Comparison of ENCODE assay signal across 21 cellular contexts in the genomic region with DNA sequence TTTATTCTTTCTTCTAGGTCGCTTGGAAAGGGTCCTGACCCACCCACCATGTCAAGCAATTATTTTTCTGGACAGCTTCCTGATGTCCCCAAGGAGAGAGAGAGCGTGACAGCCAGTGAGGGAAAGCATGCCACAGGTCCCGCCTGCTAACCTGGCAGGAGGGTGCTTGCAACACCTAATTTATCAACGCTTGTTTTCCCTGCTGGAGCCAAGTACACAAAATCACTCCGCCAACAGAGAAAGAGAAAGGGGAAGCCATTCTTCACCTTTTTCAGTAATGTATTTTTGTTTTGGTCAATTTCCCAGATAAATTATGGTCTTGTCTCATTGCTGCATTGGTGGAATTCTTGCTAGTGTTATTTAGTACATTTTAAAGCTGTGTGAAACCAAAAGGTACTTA.
A peak's percentile ranks its signal among the peaks of the same experiment; 100 is the strongest.
DNase-seq lines count a peak whose midpoint lies in the region; ATAC-seq and TF ChIP-seq lines count a peak whose summit lies in the region.
"Had no signal": no experiment of that assay in that cellular context is flagged by ENCODE, and none has a peak within 500 bp of the region (broad histone marks: within the 10 kb centered on the region; RNA-seq: fewer than 3 reads in every experiment).

No MANE protein-coding gene starts in this region.

- H3K27me3 ChIP-seq in PC-9 (ENCODE audit: insufficient read depth, low read depth): peaks cover 44% of the 10 kb centered on the region; the same call in 1 of the 2 replicates
- H3K27me3 ChIP-seq: left lung, SJCRH30 had no signal

- intact Hi-C loops in PC-9 (cut with micrococcal nuclease; ENCODE audit: unreplicated experiment): no loop called here

- H3K4me1 ChIP-seq in PC-9 (replicated peaks; ENCODE audit: insufficient read depth): peaks cover 24% of the 10 kb centered on the region
- H3K4me1 ChIP-seq: HAP-1, heart right ventricle, SJCRH30, suprapubic skin had no signal

- no peak overlapping the region for H2AFZ ChIP-seq in PC-9

- H3K79me2 ChIP-seq in PC-9 (ENCODE audit: low read depth): no peaks in the 10 kb centered on the region

- no peaks in the 10 kb centered on the region; the same call in 1 of the 2 replicates for H3K9me3 ChIP-seq in PC-9 (ENCODE audit: insufficient read depth, low read depth)
- H3K9me3 ChIP-seq: HAP-1, heart right ventricle, left lung, suprapubic skin had no signal

- CTCF ChIA-PET in PC-9 (lab: Charles Lee): no interaction called here

- no peak overlapping the region for H3K4me3 ChIP-seq in PC-9
- H3K4me3 ChIP-seq: HAP-1, heart right ventricle, left lung, SJCRH30, suprapubic skin had no signal

- H3K36me3 ChIP-seq in PC-9 (ENCODE audit: low read depth): no peaks in the 10 kb centered on the region
- H3K36me3 ChIP-seq: HAP-1, heart right ventricle, left lung, SJCRH30, suprapubic skin had no signal

- ATAC-seq in HG03039 (IDR thresholded peaks at IDR 0.05; ENCODE audit: unreplicated experiment): no peak
- ATAC-seq: activated CD8-positive, alpha-beta memory T cell treated with anti-CD3 and anti-CD28 coated beads, Interleukin-2, amount 10 ng/mL, durations not matched to agents 7 days and 5 days; activated T-helper 17 cell treated with anti-CD3 and anti-CD28 coated beads, Interleukin-2, amount 50 U/mL, for 72 hours; CD8-positive, alpha-beta T cell; heart right ventricle; left lung had no signal

- peak overlapping the region; percentile 88 for H3K27ac ChIP-seq in C4-2B
- peak overlapping the region; percentile 51; the same call in 1 of the 2 replicates for H3K27ac ChIP-seq in PC-9
- H3K27ac ChIP-seq: heart right ventricle, left lung, SJCRH30, suprapubic skin had no signal

- peaks cover 15% of the 10 kb centered on the region; the same call in 1 of the 2 replicates for H3F3A ChIP-seq in PC-9 (ENCODE audit: insufficient read depth, low read depth)

- BruUV-seq in PC-9 (replicated peaks; lab: Mats Ljungman, UMichigan): no TSS peak

- no peak for TF ChIP-seq CTCF in C4-2B (conservative IDR thresholded peaks at IDR 0.05)
- no peak for TF ChIP-seq CTCF in PC-9 (conservative IDR thresholded peaks at IDR 0.05)

- DNase-seq in NCI-H2029 (lab: John Stamatoyannopoulos, UW): peak; percentile 56
- DNase-seq in PC-9: peak; percentile 18 to 54
- DNase-seq in mucosa of gallbladder (ENCODE audit: low spot score): peak; percentile 38
- no peak for DNase-seq in NCI-H2171 (lab: John Stamatoyannopoulos, UW)
- DNase-seq in globus pallidus (ENCODE audit: low spot score): no peak
- DNase-seq: activated CD4-positive, alpha-beta T cell treated with anti-CD3 and anti-CD28 coated beads, Interleukin-2, amount 10 ng/mL, durations not matched to agents 24 days and 14 days; activated CD8-positive, alpha-beta memory T cell treated with anti-CD3 and anti-CD28 coated beads, Interleukin-2, amount 10 ng/mL, durations not matched to agents 7 days and 5 days; CD8-positive, alpha-beta T cell; GF-D8; heart right ventricle; left lung; NCI-H187; NCI-H82; OCI-M1; posterior cingulate gyrus; SJCRH30 had no signal

- peak overlapping the region; percentile 23; the same call in 1 of the 2 replicates for H3K4me2 ChIP-seq in PC-9

- no peaks in the 10 kb centered on the region for H4K20me1 ChIP-seq in PC-9 (ENCODE audit: insufficient read depth)

- POLR2A ChIA-PET in PC-9 (lab: Charles Lee; ENCODE audit: unreplicated experiment): interaction anchor here (0.6 kb wide), 1 partner anchor 25 kb away, joined by 4 read pairs; no protein-coding TSS in a partner anchor

- H3K9me2 ChIP-seq in PC-9 (ENCODE audit: insufficient read depth): no peaks in the 10 kb centered on the region

Comparison
In these comparisons a context has a peak if more than half of its experiments do, and no peak if none do; other contexts are left out.
1. DNase-seq: peak in NCI-H2029 (single experiment), PC-9 (2 of 2) and mucosa of gallbladder (single experiment); none in NCI-H2171 (single experiment) and globus pallidus (single experiment).